ENCODE assay signal across 18 cellular contexts in genomic region chr2:130837811-130838565, GRCh38. TPM values are rescaled to one million over a fixed set of nuclear protein-coding genes. Genes with fewer than 3 reads are reported as not detected.
DNase-seq lines count a peak whose midpoint lies in the region; ATAC-seq and TF ChIP-seq lines count a peak whose summit lies in the region.
"Had no signal": no experiment of that assay in that cellular context is flagged by ENCODE, and none has a peak within 500 bp of the region (broad histone marks: within the 10 kb centered on the region; RNA-seq: fewer than 3 reads in every experiment).

No MANE protein-coding gene starts in this region.

- CTCF ChIA-PET in RWPE1 (lab: Yijun Ruan, JAX) (interaction anchor here (3.6 kb wide), 1 partner anchor 40 kb away, joined by 22 read pairs; no protein-coding TSS in a partner anchor), T-cell (lab: Charles Lee) (no interaction called here)

- no peak overlapping the region for H3K4me3 Mint-ChIP-seq in T-cell
- H3K4me3 Mint-ChIP-seq: effector memory CD8-positive, alpha-beta T cell had no signal

- H3K9me3 Mint-ChIP-seq in T-cell: no peaks in the 10 kb centered on the region
- H3K9me3 Mint-ChIP-seq: activated naive CD4-positive, alpha-beta T cell treated with anti-CD3 and anti-CD28 coated beads, Interleukin-2, amount 50 U/mL, for 72 hours; activated T-cell treated with anti-CD3 and anti-CD28 coated beads, Interleukin-2, amount 50 U/mL, for 72 hours; effector memory CD8-positive, alpha-beta T cell had no signal

- TF ChIP-seq CTCF in RWPE1 (conservative IDR thresholded peaks at IDR 0.05; ENCODE audit: low read depth) (no peak), foreskin keratinocyte (conservative IDR thresholded peaks at IDR 0.05) (no peak), retinal pigment epithelial cell (conservative IDR thresholded peaks at IDR 0.05; ENCODE audit: low read depth, low read length) (no peak)

- peaks cover 31 to 44% of the 10 kb centered on the region in 2 donors for H3K27me3 Mint-ChIP-seq in T-cell

- no peak for ATAC-seq in foreskin keratinocyte
- ATAC-seq in T-cell (replicated peaks in 1 of 4): no peak
- ATAC-seq: effector memory CD8-positive, alpha-beta T cell had no signal

- peaks cover 0 to 3% (median 0%) of the 10 kb centered on the region in 3 donors for H3K4me1 Mint-ChIP-seq in T-cell

- no peak overlapping the region for H3K27ac Mint-ChIP-seq in T-cell
- H3K27ac Mint-ChIP-seq: activated naive CD4-positive, alpha-beta T cell treated with anti-CD3 and anti-CD28 coated beads, Interleukin-2, amount 50 U/mL, for 72 hours; activated T-cell treated with anti-CD3 and anti-CD28 coated beads, Interleukin-2, amount 50 U/mL, for 72 hours; effector memory CD8-positive, alpha-beta T cell had no signal

- DNase-seq in DMS79 treated with DMSO at 0.1 percent for 48 hours (lab: John Stamatoyannopoulos, UW) (peak; percentile 44), DMS79 (lab: John Stamatoyannopoulos, UW) (no peak), RWPE1 (ENCODE audit: low spot score) (no peak), foreskin keratinocyte (no peak), retinal pigment epithelial cell (ENCODE audit: low read depth) (no peak), NCI-H510A (lab: John Stamatoyannopoulos, UW) (no peak), T-cell (no peak), T-helper 9 cell (no peak)
- DNase-seq: activated T-cell treated with anti-CD3 and anti-CD28 coated beads, Interleukin-2, amount 50 U/mL, for 72 hours; DMS153; effector memory CD8-positive, alpha-beta T cell; GM23248; NCI-H1436 treated with DMSO at 0.1 percent for 48 hours; NCI-H226; SHP77; trophoblast cell; WERI-Rb-1 had no signal

- no peaks in the 10 kb centered on the region for H3K27me3 ChIP-seq in foreskin keratinocyte

- H3K27ac ChIP-seq in RWPE1 (peak overlapping the region; percentile 84), foreskin keratinocyte (peak overlapping the region; percentile 84)
- H3K27ac ChIP-seq: GM23248, WERI-Rb-1 had no signal

- H3K4me1 ChIP-seq in foreskin keratinocyte: peaks cover 4% of the 10 kb centered on the region

- POLR2A ChIA-PET in RWPE1 (lab: Yijun Ruan, JAX; ENCODE audit: low non-redundant PET): no interaction called here
- POLR2A ChIA-PET in T-cell (lab: Charles Lee): no interaction called here

- H3K36me3 Mint-ChIP-seq in T-cell: no peaks in the 10 kb centered on the region
- H3K36me3 Mint-ChIP-seq: activated naive CD4-positive, alpha-beta T cell treated with anti-CD3 and anti-CD28 coated beads, Interleukin-2, amount 50 U/mL, for 72 hours had no signal

- H3K4me3 ChIP-seq in retinal pigment epithelial cell (ENCODE audit: low read length): peak overlapping the region; percentile 48
- H3K4me3 ChIP-seq: GM23248 had no signal

RNA-seq across cellular contexts. Expression of gene ARHGEF4, which starts 1.3 kb away (rescaled TPM):
- total RNA-seq in foreskin keratinocyte: 22.5 and 22.9 TPM in 2 replicates
- polyA plus RNA-seq in foreskin keratinocyte: 13.8 and 14.1 TPM in 2 replicates
- total RNA-seq in T-cell: 1 to 10 TPM; 2.9 to 5.3 (median 4.4) TPM
